Comparison of ENCODE assay signal across 8 cellular contexts in genomic region chr17:20073056-20073979, GRCh38.
DNase-seq lines count a peak whose midpoint lies in the region; ATAC-seq, FAIRE-seq and TF ChIP-seq lines count a peak whose summit lies in the region.

No MANE protein-coding gene starts in this region.

- ATAC-seq in GM18511 (IDR thresholded peaks at IDR 0.05; ENCODE audit: unreplicated experiment), result peak; percentile 73
- peak; percentile 73 for ATAC-seq in stimulated activated naive CD8-positive, alpha-beta T cell treated with anti-CD3 and anti-CD28 coated beads, Interleukin-15, Interleukin-2, amounts not matched to agents 100 U/mL and 50 U/mL, for 24 hours

- no peak for TF ChIP-seq CTCF in kidney (IDR thresholded peaks at IDR 0.05; ENCODE audit: borderline replicate concordance, extremely low read depth, insufficient read depth)

- intact Hi-C loops in kidney (cut with DNase I), result no loop called here

- no peak overlapping the region for H3K9ac ChIP-seq in kidney (ENCODE audit: low read length in 2 of 2)

- no peak for FAIRE-seq in kidney (lab: Jason Lieb, UNC)

- peaks cover 9% of the 10 kb centered on the region; the same call in 1 of the 2 replicates for H3K27me3 ChIP-seq in SJCRH30

- H3K36me3 ChIP-seq in kidney (ENCODE audit: control insufficient read depth in 1 of 2, insufficient read depth in 2 of 2, low read length in 2 of 2) (no peaks in the 10 kb centered on the region), SJCRH30 (no peaks in the 10 kb centered on the region)

- H3K9me3 ChIP-seq in kidney (ENCODE audit: control insufficient read depth in 1 of 2, low read length in 2 of 2) (no peaks in the 10 kb centered on the region), SJCRH30 (replicated peaks) (no peaks in the 10 kb centered on the region)

- H3K27ac ChIP-seq in kidney (ENCODE audit: low read depth in 2 of 2, low read length in 2 of 2) (peak overlapping the region; percentile 29 to 66), SJCRH30 (no peak overlapping the region)

- H3K4me3 ChIP-seq in kidney (ENCODE audit: low read length in 2 of 2), result peak overlapping the region; percentile 49 to 56
- no peak overlapping the region for H3K4me3 ChIP-seq in SJCRH30

- H3K4me1 ChIP-seq in kidney (ENCODE audit: control insufficient read depth in 1 of 2, insufficient read depth in 1 of 2, low read depth in 1 of 2, low read length in 2 of 2) (peaks cover 3 to 5% of the 10 kb centered on the region in 2 donors), SJCRH30 (no peaks in the 10 kb centered on the region)

- DNase-seq in M059J (ENCODE audit: low read depth) (peak; percentile 64), kidney (peak; percentile 88), SJCRH30 (no peak), OCI-M2 (lab: John Stamatoyannopoulos, UW; ENCODE audit: unreplicated experiment) (no peak), inferior parietal cortex (ENCODE audit: extremely low spot score) (no peak)
- DNase-seq in activated effector memory CD4-positive, alpha-beta T cell treated with Interleukin-2 at 50 U/mL for 16 hours, result peak; percentile 20
- DNase-seq in stimulated activated naive CD8-positive, alpha-beta T cell treated with anti-CD3 and anti-CD28 coated beads, Interleukin-15, Interleukin-2, amounts not matched to agents 100 U/mL and 50 U/mL, for 24 hours, result peak; percentile 53

Comparison
In these comparisons a context has a peak if more than half of its experiments do, and no peak if none do; other contexts are left out.
1. DNase-seq: peak in M059J (single experiment), activated effector memory CD4-positive, alpha-beta T cell treated with Interleukin-2 at 50 U/mL for 16 hours (single experiment), kidney (single experiment) and stimulated activated naive CD8-positive, alpha-beta T cell treated with anti-CD3 and anti-CD28 coated beads, Interleukin-15, Interleukin-2, amounts not matched to agents 100 U/mL and 50 U/mL, for 24 hours (single experiment); none in SJCRH30 (0 of 2), OCI-M2 (single experiment) and inferior parietal cortex (single experiment).